1 cellular context compared by ENCODE assay signal in genomic region chr11:57667715-57668466, GRCh38.
A peak's percentile ranks its signal among the peaks of the same experiment; 100 is the strongest.
TF ChIP-seq lines count a peak whose summit lies in the region.

A gene with protein sequence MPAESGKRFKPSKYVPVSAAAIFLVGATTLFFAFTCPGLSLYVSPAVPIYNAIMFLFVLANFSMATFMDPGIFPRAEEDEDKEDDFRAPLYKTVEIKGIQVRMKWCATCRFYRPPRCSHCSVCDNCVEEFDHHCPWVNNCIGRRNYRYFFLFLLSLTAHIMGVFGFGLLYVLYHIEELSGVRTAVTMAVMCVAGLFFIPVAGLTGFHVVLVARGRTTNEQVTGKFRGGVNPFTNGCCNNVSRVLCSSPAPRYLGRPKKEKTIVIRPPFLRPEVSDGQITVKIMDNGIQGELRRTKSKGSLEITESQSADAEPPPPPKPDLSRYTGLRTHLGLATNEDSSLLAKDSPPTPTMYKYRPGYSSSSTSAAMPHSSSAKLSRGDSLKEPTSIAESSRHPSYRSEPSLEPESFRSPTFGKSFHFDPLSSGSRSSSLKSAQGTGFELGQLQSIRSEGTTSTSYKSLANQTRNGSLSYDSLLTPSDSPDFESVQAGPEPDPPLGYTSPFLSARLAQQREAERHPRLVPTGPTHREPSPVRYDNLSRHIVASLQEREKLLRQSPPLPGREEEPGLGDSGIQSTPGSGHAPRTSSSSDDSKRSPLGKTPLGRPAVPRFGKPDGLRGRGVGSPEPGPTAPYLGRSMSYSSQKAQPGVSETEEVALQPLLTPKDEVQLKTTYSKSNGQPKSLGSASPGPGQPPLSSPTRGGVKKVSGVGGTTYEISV (plus strand): TSS chr11:57668114. CDS start chr11:57673091, 4,977 bp downstream.

TF ChIP-seq in K562, 482 proteins besides CTCF, POLR2A, EP300 and RAD21 (continued from another document and continues in another):
- TF ChIP-seq, protein P1, sequence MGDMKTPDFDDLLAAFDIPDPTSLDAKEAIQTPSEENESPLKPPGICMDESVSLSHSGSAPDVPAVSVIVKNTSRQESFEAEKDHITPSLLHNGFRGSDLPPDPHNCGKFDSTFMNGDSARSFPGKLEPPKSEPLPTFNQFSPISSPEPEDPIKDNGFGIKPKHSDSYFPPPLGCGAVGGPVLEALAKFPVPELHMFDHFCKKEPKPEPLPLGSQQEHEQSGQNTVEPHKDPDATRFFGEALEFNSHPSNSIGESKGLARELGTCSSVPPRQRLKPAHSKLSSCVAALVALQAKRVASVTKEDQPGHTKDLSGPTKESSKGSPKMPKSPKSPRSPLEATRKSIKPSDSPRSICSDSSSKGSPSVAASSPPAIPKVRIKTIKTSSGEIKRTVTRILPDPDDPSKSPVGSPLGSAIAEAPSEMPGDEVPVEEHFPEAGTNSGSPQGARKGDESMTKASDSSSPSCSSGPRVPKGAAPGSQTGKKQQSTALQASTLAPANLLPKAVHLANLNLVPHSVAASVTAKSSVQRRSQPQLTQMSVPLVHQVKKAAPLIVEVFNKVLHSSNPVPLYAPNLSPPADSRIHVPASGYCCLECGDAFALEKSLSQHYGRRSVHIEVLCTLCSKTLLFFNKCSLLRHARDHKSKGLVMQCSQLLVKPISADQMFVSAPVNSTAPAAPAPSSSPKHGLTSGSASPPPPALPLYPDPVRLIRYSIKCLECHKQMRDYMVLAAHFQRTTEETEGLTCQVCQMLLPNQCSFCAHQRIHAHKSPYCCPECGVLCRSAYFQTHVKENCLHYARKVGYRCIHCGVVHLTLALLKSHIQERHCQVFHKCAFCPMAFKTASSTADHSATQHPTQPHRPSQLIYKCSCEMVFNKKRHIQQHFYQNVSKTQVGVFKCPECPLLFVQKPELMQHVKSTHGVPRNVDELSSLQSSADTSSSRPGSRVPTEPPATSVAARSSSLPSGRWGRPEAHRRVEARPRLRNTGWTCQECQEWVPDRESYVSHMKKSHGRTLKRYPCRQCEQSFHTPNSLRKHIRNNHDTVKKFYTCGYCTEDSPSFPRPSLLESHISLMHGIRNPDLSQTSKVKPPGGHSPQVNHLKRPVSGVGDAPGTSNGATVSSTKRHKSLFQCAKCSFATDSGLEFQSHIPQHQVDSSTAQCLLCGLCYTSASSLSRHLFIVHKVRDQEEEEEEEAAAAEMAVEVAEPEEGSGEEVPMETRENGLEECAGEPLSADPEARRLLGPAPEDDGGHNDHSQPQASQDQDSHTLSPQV (IDR thresholded peaks at IDR 0.05) = 0 out of 2 replicates have a peak, but pooled peaks have one; percentile 45
- TF ChIP-seq ZNF445 (CRISPR knock-in tag; IDR thresholded peaks at IDR 0.05; ENCODE audit: low read depth) = no peak
- no peak for TF ChIP-seq NR1H2 (CRISPR knock-in tag; IDR thresholded peaks at IDR 0.05)
- peak; percentile 77 for TF ChIP-seq EGR1 (conservative IDR thresholded peaks at IDR 0.05)
- TF ChIP-seq AFF4 (CRISPR knock-in tag; IDR thresholded peaks at IDR 0.05) = no peak
- TF ChIP-seq, protein P2, sequence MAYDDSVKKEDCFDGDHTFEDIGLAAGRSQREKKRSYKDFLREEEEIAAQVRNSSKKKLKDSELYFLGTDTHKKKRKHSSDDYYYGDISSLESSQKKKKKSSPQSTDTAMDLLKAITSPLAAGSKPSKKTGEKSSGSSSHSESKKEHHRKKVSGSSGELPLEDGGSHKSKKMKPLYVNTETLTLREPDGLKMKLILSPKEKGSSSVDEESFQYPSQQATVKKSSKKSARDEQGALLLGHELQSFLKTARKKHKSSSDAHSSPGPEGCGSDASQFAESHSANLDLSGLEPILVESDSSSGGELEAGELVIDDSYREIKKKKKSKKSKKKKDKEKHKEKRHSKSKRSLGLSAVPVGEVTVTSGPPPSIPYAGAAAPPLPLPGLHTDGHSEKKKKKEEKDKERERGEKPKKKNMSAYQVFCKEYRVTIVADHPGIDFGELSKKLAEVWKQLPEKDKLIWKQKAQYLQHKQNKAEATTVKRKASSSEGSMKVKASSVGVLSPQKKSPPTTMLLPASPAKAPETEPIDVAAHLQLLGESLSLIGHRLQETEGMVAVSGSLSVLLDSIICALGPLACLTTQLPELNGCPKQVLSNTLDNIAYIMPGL (CRISPR knock-in tag; IDR thresholded peaks at IDR 0.05) = peak; percentile 79; the same call in 1 of the 2 replicates
- TF ChIP-seq BCL6 (CRISPR knock-in tag; IDR thresholded peaks at IDR 0.05) = no peak
- TF ChIP-seq HBP1 (CRISPR knock-in tag; IDR thresholded peaks at IDR 0.05) = 0 out of 2 replicates have a peak, but pooled peaks have one; percentile 17
- TF ChIP-seq, protein P3, sequence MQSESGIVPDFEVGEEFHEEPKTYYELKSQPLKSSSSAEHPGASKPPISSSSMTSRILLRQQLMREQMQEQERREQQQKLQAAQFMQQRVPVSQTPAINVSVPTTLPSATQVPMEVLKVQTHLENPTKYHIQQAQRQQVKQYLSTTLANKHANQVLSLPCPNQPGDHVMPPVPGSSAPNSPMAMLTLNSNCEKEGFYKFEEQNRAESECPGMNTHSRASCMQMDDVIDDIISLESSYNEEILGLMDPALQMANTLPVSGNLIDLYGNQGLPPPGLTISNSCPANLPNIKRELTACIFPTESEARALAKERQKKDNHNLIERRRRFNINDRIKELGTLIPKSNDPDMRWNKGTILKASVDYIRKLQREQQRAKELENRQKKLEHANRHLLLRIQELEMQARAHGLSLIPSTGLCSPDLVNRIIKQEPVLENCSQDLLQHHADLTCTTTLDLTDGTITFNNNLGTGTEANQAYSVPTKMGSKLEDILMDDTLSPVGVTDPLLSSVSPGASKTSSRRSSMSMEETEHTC (IDR thresholded peaks at IDR 0.05) = no peak
- TF ChIP-seq, protein P4, sequence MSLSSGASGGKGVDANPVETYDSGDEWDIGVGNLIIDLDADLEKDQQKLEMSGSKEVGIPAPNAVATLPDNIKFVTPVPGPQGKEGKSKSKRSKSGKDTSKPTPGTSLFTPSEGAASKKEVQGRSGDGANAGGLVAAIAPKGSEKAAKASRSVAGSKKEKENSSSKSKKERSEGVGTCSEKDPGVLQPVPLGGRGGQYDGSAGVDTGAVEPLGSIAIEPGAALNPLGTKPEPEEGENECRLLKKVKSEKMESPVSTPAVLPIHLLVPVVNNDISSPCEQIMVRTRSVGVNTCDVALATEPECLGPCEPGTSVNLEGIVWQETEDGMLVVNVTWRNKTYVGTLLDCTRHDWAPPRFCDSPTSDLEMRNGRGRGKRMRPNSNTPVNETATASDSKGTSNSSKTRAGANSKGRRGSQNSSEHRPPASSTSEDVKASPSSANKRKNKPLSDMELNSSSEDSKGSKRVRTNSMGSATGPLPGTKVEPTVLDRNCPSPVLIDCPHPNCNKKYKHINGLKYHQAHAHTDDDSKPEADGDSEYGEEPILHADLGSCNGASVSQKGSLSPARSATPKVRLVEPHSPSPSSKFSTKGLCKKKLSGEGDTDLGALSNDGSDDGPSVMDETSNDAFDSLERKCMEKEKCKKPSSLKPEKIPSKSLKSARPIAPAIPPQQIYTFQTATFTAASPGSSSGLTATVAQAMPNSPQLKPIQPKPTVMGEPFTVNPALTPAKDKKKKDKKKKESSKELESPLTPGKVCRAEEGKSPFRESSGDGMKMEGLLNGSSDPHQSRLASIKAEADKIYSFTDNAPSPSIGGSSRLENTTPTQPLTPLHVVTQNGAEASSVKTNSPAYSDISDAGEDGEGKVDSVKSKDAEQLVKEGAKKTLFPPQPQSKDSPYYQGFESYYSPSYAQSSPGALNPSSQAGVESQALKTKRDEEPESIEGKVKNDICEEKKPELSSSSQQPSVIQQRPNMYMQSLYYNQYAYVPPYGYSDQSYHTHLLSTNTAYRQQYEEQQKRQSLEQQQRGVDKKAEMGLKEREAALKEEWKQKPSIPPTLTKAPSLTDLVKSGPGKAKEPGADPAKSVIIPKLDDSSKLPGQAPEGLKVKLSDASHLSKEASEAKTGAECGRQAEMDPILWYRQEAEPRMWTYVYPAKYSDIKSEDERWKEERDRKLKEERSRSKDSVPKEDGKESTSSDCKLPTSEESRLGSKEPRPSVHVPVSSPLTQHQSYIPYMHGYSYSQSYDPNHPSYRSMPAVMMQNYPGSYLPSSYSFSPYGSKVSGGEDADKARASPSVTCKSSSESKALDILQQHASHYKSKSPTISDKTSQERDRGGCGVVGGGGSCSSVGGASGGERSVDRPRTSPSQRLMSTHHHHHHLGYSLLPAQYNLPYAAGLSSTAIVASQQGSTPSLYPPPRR (CRISPR knock-in tag; IDR thresholded peaks at IDR 0.05; ENCODE audit: borderline replicate concordance) = peak; percentile 85; the same call in 1 of the 2 replicates
- no peak for TF ChIP-seq ZFPM2 (CRISPR knock-in tag; IDR thresholded peaks at IDR 0.05)
- TF ChIP-seq ZNF79 (CRISPR knock-in tag; IDR thresholded peaks at IDR 0.05; ENCODE audit: low read depth) = no peak
- TF ChIP-seq MEF2A (IDR thresholded peaks at IDR 0.05; ENCODE audit: control insufficient read depth, low read depth, low read length) = no peak
- no peak for TF ChIP-seq SMARCB1 (IDR thresholded peaks at IDR 0.05; ENCODE audit: insufficient read length, low read depth)
- TF ChIP-seq, protein P5, sequence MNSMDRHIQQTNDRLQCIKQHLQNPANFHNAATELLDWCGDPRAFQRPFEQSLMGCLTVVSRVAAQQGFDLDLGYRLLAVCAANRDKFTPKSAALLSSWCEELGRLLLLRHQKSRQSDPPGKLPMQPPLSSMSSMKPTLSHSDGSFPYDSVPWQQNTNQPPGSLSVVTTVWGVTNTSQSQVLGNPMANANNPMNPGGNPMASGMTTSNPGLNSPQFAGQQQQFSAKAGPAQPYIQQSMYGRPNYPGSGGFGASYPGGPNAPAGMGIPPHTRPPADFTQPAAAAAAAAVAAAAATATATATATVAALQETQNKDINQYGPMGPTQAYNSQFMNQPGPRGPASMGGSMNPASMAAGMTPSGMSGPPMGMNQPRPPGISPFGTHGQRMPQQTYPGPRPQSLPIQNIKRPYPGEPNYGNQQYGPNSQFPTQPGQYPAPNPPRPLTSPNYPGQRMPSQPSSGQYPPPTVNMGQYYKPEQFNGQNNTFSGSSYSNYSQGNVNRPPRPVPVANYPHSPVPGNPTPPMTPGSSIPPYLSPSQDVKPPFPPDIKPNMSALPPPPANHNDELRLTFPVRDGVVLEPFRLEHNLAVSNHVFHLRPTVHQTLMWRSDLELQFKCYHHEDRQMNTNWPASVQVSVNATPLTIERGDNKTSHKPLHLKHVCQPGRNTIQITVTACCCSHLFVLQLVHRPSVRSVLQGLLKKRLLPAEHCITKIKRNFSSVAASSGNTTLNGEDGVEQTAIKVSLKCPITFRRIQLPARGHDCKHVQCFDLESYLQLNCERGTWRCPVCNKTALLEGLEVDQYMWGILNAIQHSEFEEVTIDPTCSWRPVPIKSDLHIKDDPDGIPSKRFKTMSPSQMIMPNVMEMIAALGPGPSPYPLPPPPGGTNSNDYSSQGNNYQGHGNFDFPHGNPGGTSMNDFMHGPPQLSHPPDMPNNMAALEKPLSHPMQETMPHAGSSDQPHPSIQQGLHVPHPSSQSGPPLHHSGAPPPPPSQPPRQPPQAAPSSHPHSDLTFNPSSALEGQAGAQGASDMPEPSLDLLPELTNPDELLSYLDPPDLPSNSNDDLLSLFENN (IDR thresholded peaks at IDR 0.05; ENCODE audit: low read depth in 2 of 2, low read length in 2 of 2) = peak in 1 of 2 experiments; percentile 65; a peak in 1 of 4 replicates
- TF ChIP-seq, protein P6, sequence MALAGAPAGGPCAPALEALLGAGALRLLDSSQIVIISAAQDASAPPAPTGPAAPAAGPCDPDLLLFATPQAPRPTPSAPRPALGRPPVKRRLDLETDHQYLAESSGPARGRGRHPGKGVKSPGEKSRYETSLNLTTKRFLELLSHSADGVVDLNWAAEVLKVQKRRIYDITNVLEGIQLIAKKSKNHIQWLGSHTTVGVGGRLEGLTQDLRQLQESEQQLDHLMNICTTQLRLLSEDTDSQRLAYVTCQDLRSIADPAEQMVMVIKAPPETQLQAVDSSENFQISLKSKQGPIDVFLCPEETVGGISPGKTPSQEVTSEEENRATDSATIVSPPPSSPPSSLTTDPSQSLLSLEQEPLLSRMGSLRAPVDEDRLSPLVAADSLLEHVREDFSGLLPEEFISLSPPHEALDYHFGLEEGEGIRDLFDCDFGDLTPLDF (CRISPR knock-in tag; IDR thresholded peaks at IDR 0.05) = peak; percentile 68
- TF ChIP-seq LEF1 (IDR thresholded peaks at IDR 0.05) = no peak
- peak; percentile 32 for TF ChIP-seq NFYB (IDR thresholded peaks at IDR 0.05; ENCODE audit: extremely low read depth, insufficient read length)
- TF ChIP-seq THRAP3 (IDR thresholded peaks at IDR 0.05; ENCODE audit: borderline replicate concordance) = no peak
- TF ChIP-seq ZBTB17 (CRISPR knock-in tag; IDR thresholded peaks at IDR 0.05) = peak; percentile 95
- no peak for TF ChIP-seq ELK3 (CRISPR knock-in tag; IDR thresholded peaks at IDR 0.05)
